ENCODE assay signal across 8 cellular contexts in genomic region chr2:237731663-237732062, GRCh38.
A peak's percentile ranks its signal among the peaks of the same experiment; 100 is the strongest.
DNase-seq lines count a peak whose midpoint lies in the region; ATAC-seq and TF ChIP-seq lines count a peak whose summit lies in the region.

No MANE protein-coding gene starts in this region.

- H3K36me3 ChIP-seq in right atrium auricular region: peaks cover 10% of the 10 kb centered on the region

- no peak for TF ChIP-seq CTCF in right atrium auricular region (IDR thresholded peaks at IDR 0.05)

- H3K27me3 ChIP-seq in right atrium auricular region: no peaks in the 10 kb centered on the region

- H3K4me3 ChIP-seq in right atrium auricular region: no peak overlapping the region

- ATAC-seq in GM21360 (IDR thresholded peaks at IDR 0.05; ENCODE audit: unreplicated experiment) (no peak), GM21717 (IDR thresholded peaks at IDR 0.05; ENCODE audit: unreplicated experiment) (no peak), GM19351 (IDR thresholded peaks at IDR 0.05; ENCODE audit: unreplicated experiment) (no peak)

- no peaks in the 10 kb centered on the region for H3K9me3 ChIP-seq in right atrium auricular region

- peak; percentile 60 for DNase-seq in activated CD8-positive, alpha-beta memory T cell treated with anti-CD3 and anti-CD28 coated beads for 24 hours
- DNase-seq in activated CD8-positive, alpha-beta memory T cell treated with anti-CD3 and anti-CD28 coated beads, Interleukin-2, amount 50 U/mL, for 4 hours: no peak
- DNase-seq in activated T-cell treated with anti-CD3 and anti-CD28 coated beads for 4 hours: peak; percentile 23
- DNase-seq in right atrium auricular region (ENCODE audit: low spot score): no peak
- DNase-seq in stimulated activated CD8-positive, alpha-beta memory T cell treated with anti-CD3 and anti-CD28 coated beads, Interleukin-4, amount 100 ng/mL, for 48 hours: peak; percentile 71

- peak overlapping the region; percentile 85 for H3K27ac ChIP-seq in right atrium auricular region

- H3K4me1 ChIP-seq in right atrium auricular region: peaks cover 0 to 75% of the 10 kb centered on the region in 2 donors

Comparison
In these comparisons a context has a peak if more than half of its experiments do, and no peak if none do; other contexts are left out.
1. DNase-seq: peak in activated CD8-positive, alpha-beta memory T cell treated with anti-CD3 and anti-CD28 coated beads for 24 hours (single experiment), activated T-cell treated with anti-CD3 and anti-CD28 coated beads for 4 hours (single experiment) and stimulated activated CD8-positive, alpha-beta memory T cell treated with anti-CD3 and anti-CD28 coated beads, Interleukin-4, amount 100 ng/mL, for 48 hours (single experiment); none in activated CD8-positive, alpha-beta memory T cell treated with anti-CD3 and anti-CD28 coated beads, Interleukin-2, amount 50 U/mL, for 4 hours (single experiment) and right atrium auricular region (single experiment).